ENCODE assay signal across 22 cellular contexts in genomic region chr19:17869114-17869608, GRCh38. TPM values are rescaled to one million over a fixed set of nuclear protein-coding genes. Genes with fewer than 3 reads are reported as not detected.
"Had no signal": no experiment of that assay in that cellular context is flagged by ENCODE, and none has a peak within 500 bp of the region (broad histone marks: within the 10 kb centered on the region; RNA-seq: fewer than 3 reads in every experiment).

No MANE protein-coding gene starts in this region.

- H3K27ac ChIP-seq: body of pancreas, epithelial cell of prostate, left lung, prostate gland, right atrium auricular region, suprapubic skin, transverse colon had no signal

- H3K27ac Mint-ChIP-seq: activated CD4-positive, alpha-beta T cell treated with anti-CD3 and anti-CD28 coated beads for 36 hours; effector memory CD8-positive, alpha-beta T cell; stimulated activated naive CD8-positive, alpha-beta T cell treated with anti-CD3 and anti-CD28 coated beads, Interleukin-15, Interleukin-2, amounts not matched to agents 100 ng/mL and 50 ng/mL, for 24 hours had no signal

- H3K9me3 Mint-ChIP-seq: effector memory CD8-positive, alpha-beta T cell; stimulated activated naive CD8-positive, alpha-beta T cell treated with anti-CD3 and anti-CD28 coated beads, Interleukin-15, Interleukin-2, amounts not matched to agents 100 ng/mL and 50 ng/mL, for 24 hours had no signal

- H3K4me1 ChIP-seq: prostate gland had no signal

- DNase-seq: activated CD4-positive, alpha-beta T cell treated with anti-CD3 and anti-CD28 coated beads for 36 hours; activated CD4-positive, alpha-beta T cell treated with anti-CD3 and anti-CD28 coated beads, Interleukin-2, amount 50 U/mL, for 48 hours; body of pancreas; effector memory CD8-positive, alpha-beta T cell; foreskin fibroblast; hippocampal formation; left lung; mammary epithelial cell; stimulated activated CD4-positive, alpha-beta T cell treated with anti-CD3 and anti-CD28 coated beads, Interleukin-2, amount 100 ng/mL, for 24 hours; T-helper 2 cell; transverse colon had no signal

- ATAC-seq: activated CD4-positive, alpha-beta T cell treated with anti-CD3 and anti-CD28 coated beads for 36 hours; body of pancreas; effector memory CD8-positive, alpha-beta T cell; left lung had no signal

- H3K9me3 ChIP-seq: body of pancreas, left lung, prostate gland, right atrium auricular region, suprapubic skin, transverse colon had no signal

- H3K27me3 Mint-ChIP-seq: activated CD4-positive, alpha-beta T cell treated with anti-CD3 and anti-CD28 coated beads for 36 hours; stimulated activated naive CD8-positive, alpha-beta T cell treated with anti-CD3 and anti-CD28 coated beads, Interleukin-15, Interleukin-2, amounts not matched to agents 100 ng/mL and 50 ng/mL, for 24 hours had no signal

- H3K4me3 ChIP-seq: body of pancreas, left lung, prostate gland, right atrium auricular region, suprapubic skin, transverse colon had no signal

- H3K4me3 Mint-ChIP-seq: activated CD4-positive, alpha-beta T cell treated with anti-CD3 and anti-CD28 coated beads for 36 hours; effector memory CD8-positive, alpha-beta T cell; stimulated activated naive CD8-positive, alpha-beta T cell treated with anti-CD3 and anti-CD28 coated beads, Interleukin-15, Interleukin-2, amounts not matched to agents 100 ng/mL and 50 ng/mL, for 24 hours had no signal

- H3K36me3 ChIP-seq: transverse colon had no signal

RNA-seq across cellular contexts. Expression of gene SLC5A5, which starts 2.6 kb away (rescaled TPM):
- total RNA-seq: body of pancreas, cardiac septum, dermis microvascular lymphatic vessel endothelial cell, mammary epithelial cell, osteocyte, right atrium auricular region, skeletal muscle tissue, suprapubic skin, transverse colon had no signal
- polyA plus RNA-seq: mammary epithelial cell, neural cell had no signal

RNA-seq across cellular contexts. Expression of gene INSL3, which starts 47.8 kb away (rescaled TPM):
- total RNA-seq: body of pancreas, cardiac septum, dermis microvascular lymphatic vessel endothelial cell, kidney epithelial cell, mammary epithelial cell, osteocyte, right atrium auricular region, skeletal muscle tissue, suprapubic skin, transverse colon had no signal
- polyA plus RNA-seq: mammary epithelial cell, neural cell had no signal
